ENCODE assay signal across 8 cellular contexts in the genomic region with DNA sequence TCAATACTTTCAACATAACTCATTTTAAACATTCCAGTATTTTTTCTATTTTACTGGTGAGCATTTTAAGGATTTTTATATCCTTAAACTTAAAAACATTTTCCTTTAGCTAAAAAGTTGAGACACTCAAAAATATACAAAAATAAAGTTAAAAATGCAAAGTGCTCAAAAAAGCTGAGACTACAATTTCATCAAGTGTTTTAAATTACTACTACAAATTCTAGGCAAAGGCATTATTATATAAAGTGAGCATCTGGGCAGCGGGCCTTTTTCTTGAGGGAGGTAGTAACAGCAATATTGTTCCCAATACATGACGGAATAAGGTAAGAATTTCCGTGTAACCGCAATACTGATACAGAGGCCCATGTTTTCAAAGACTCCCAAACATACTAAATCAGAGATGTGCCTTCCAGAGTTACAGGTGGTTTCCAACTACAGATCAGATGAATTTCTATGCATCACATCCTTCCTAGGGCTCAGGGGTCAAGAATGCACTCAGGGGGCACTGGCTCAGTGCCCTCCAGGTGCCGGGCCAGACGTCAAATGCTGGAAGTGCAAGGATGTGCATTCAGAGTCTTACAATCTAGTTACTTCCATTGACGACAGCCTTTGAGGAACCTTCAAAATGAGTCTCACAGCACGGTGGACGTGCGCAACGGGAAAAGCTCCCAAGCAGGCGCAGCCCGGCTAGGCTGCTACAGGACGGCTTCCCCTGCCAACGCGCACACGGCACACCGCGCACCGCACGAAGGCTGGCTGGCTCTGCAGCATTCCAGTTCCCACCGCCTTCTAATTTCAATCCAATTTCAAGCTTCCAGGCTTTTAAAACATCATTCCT. TPM values are rescaled to one million over a fixed set of nuclear protein-coding genes. Genes with fewer than 3 reads are reported as not detected.
DNase-seq lines count a peak whose midpoint lies in the region; ATAC-seq and TF ChIP-seq lines count a peak whose summit lies in the region.

No MANE protein-coding gene starts in this region.

- peak overlapping the region; percentile 96 for H3K4me3 ChIP-seq in SJSA1

- peak; percentile 25 for ATAC-seq in HG03460 (IDR thresholded peaks at IDR 0.05; ENCODE audit: unreplicated experiment)

- H3K27ac ChIP-seq in SJSA1, result peak overlapping the region; percentile 67

- no peaks in the 10 kb centered on the region; the same call in 1 of the 2 replicates for H3K9me3 ChIP-seq in SJSA1 (replicated peaks)

- no peak for TF ChIP-seq CTCF in GM13976 (IDR thresholded peaks at IDR 0.05; ENCODE audit: borderline replicate concordance, control extremely low read depth, extremely low read depth, insufficient read depth, missing control alignments)

- H3K4me1 ChIP-seq in SJSA1 (replicated peaks), result peaks cover 18% of the 10 kb centered on the region

- H3K27me3 ChIP-seq in SJSA1 (replicated peaks), result no peaks in the 10 kb centered on the region

- in situ Hi-C loops in GM13976 (cut with MboI; ENCODE audit: low sequenced_read_pairs, unreplicated experiment), result no loop called here

- H3K36me3 ChIP-seq in SJSA1, result peaks cover 7% of the 10 kb centered on the region

- peak; percentile 69 for DNase-seq in 8988T
- DNase-seq in GM13976 (ENCODE audit: low spot score), result peak; percentile 21
- DNase-seq in SJSA1 (ENCODE audit: low read depth in 1 of 2, low spot score in 2 of 2), result peak in 1 of 2 experiments; percentile 47
- peak; percentile 80 for DNase-seq in astrocyte of the hippocampus (ENCODE audit: low read depth, low spot score)
- DNase-seq in hepatic stellate cell (ENCODE audit: low spot score), result peak; percentile 46
- DNase-seq in renal cortical epithelial cell (ENCODE audit: low read depth), result peak; percentile 77
- DNase-seq in NCI-H187 (lab: John Stamatoyannopoulos, UW), result no peak

RNA-seq across cellular contexts. Expression of gene PHF10, which starts 1.7 kb away (rescaled TPM):
- total RNA-seq in SJSA1 (2014; rRNA removed; shearing (Covaris generic)), result 21.1 and 33.4 TPM in 2 replicates
- total RNA-seq in renal cortical epithelial cell, result 28.3 and 48.9 TPM in 2 replicates

RNA-seq across cellular contexts. Expression of gene C6orf120, which starts 20.7 kb away (rescaled TPM):
- total RNA-seq in SJSA1 (2014; rRNA removed; shearing (Covaris generic)), result 34.0 and 44.7 TPM in 2 replicates
- total RNA-seq in renal cortical epithelial cell, result 31.8 and 45.9 TPM in 2 replicates

RNA-seq across cellular contexts. Expression of gene WDR27, which starts 20.8 kb away (rescaled TPM):
- total RNA-seq in SJSA1 (2014; rRNA removed; shearing (Covaris generic)), result 9.6 and 17.1 TPM in 2 replicates
- total RNA-seq in renal cortical epithelial cell, result 7.1 and 27.5 TPM in 2 replicates

RNA-seq across cellular contexts. Expression of gene DYNLT2, which starts 28.8 kb away (rescaled TPM):
- 0.68 and 1.1 TPM in 2 replicates for total RNA-seq in SJSA1 (2014; rRNA removed; shearing (Covaris generic))
- 0.35 and 0.75 TPM in 2 replicates for total RNA-seq in renal cortical epithelial cell

RNA-seq across cellular contexts. Expression of gene ERMARD, which starts 28.8 kb away (rescaled TPM):
- 11.3 and 13.4 TPM in 2 replicates for total RNA-seq in SJSA1 (2014; rRNA removed; shearing (Covaris generic))
- 16.7 and 20.1 TPM in 2 replicates for total RNA-seq in renal cortical epithelial cell

Comparison
In these comparisons a context has a peak if more than half of its experiments do, and no peak if none do; other contexts are left out.
1. DNase-seq: peak in 8988T (single experiment), GM13976 (single experiment), astrocyte of the hippocampus (single experiment), hepatic stellate cell (single experiment) and renal cortical epithelial cell (single experiment); none in NCI-H187 (0 of 2).